Comparison of ENCODE assay signal across 8 cellular contexts in genomic region chr13:24272452-24273161, GRCh38. TPM values are rescaled to one million over a fixed set of nuclear protein-coding genes. Genes with fewer than 3 reads are reported as not detected.
DNase-seq lines count a peak whose midpoint lies in the region; ATAC-seq, FAIRE-seq and TF ChIP-seq lines count a peak whose summit lies in the region.

No MANE protein-coding gene starts in this region.

- H3K27ac Mint-ChIP-seq in activated T-helper 1 cell treated with anti-CD3 and anti-CD28 coated beads, Interleukin-12 subunit alpha, Interleukin-12 subunit beta, Interleukin-2, Interleukin-4 antibody, amounts not matched to agents 30 ng/mL and 10 ng/mL and 1 ng/mL, durations not matched to agents 14 hours and 24 hours and 36 hours = peak overlapping the region; percentile 93
- peak overlapping the region; percentile 94 to 99 (median 98) for H3K27ac Mint-ChIP-seq in immature natural killer cell

- H3K4me1 ChIP-seq in smooth muscle cell (ENCODE audit: low read depth) = peaks cover 33% of the 10 kb centered on the region

- no peak for TF ChIP-seq CTCF in smooth muscle cell (IDR thresholded peaks at IDR 0.05; ENCODE audit: borderline replicate concordance, insufficient read depth, poor library complexity, severe bottlenecking)

- no peak for TF ChIP-seq POLR2A in GM12891 (IDR thresholded peaks at IDR 0.05; ENCODE audit: low read depth, low read length)

- no peaks in the 10 kb centered on the region for H3K36me3 ChIP-seq in smooth muscle cell (ENCODE audit: low read depth)

- peak overlapping the region; percentile 50 for H3K9ac ChIP-seq in smooth muscle cell (ENCODE audit: low read depth)

- ATAC-seq in activated CD4-positive, CD25-positive, alpha-beta regulatory T cell treated with anti-CD3 and anti-CD28 coated beads, Interleukin-2, amount 50 U/mL, for 24 hours = no peak
- no peak for ATAC-seq in GM21528 (IDR thresholded peaks at IDR 0.05; ENCODE audit: low FRiP score, unreplicated experiment)

- peaks cover 26% of the 10 kb centered on the region for H3K79me2 ChIP-seq in smooth muscle cell (ENCODE audit: low read depth)

- H3K4me1 Mint-ChIP-seq in activated T-helper 1 cell treated with anti-CD3 and anti-CD28 coated beads, Interleukin-12 subunit alpha, Interleukin-12 subunit beta, Interleukin-2, Interleukin-4 antibody, amounts not matched to agents 30 ng/mL and 10 ng/mL and 1 ng/mL, durations not matched to agents 14 hours and 24 hours and 36 hours (ENCODE audit: low read depth) = peaks cover 81% of the 10 kb centered on the region
- H3K4me1 Mint-ChIP-seq in immature natural killer cell = peaks cover 98 to 100% of the 10 kb centered on the region in 2 donors

- H3K27me3 ChIP-seq in smooth muscle cell (ENCODE audit: low read depth) = no peaks in the 10 kb centered on the region

- H3F3A ChIP-seq in smooth muscle cell (ENCODE audit: low read depth) = peaks cover 8% of the 10 kb centered on the region

- no peak overlapping the region for H2AFZ ChIP-seq in smooth muscle cell (ENCODE audit: low read depth)

- DNase-seq in GM12891 (ENCODE audit: insufficient read length, low spot score) (no peak), immature natural killer cell (no peak), smooth muscle cell (lab: John Stamatoyannopoulos, UW; ENCODE audit: unreplicated experiment) (no peak), NCI-H446 (lab: John Stamatoyannopoulos, UW) (no peak), NCI-H748 treated with DMSO at 0.1 percent for 48 hours (lab: John Stamatoyannopoulos, UW) (no peak)
- no peak for DNase-seq in activated T-helper 1 cell treated with anti-CD3 and anti-CD28 coated beads, Interleukin-12 subunit alpha, Interleukin-12 subunit beta, Interleukin-2, Interleukin-4 antibody, amounts not matched to agents 30 ng/mL and 10 ng/mL and 1 ng/mL, durations not matched to agents 14 hours and 24 hours and 36 hours (ENCODE audit: low spot score)

- FAIRE-seq in GM12891 (lab: Jason Lieb, UNC) = peak; percentile 80

- H3K9me3 Mint-ChIP-seq in activated T-helper 1 cell treated with anti-CD3 and anti-CD28 coated beads, Interleukin-12 subunit alpha, Interleukin-12 subunit beta, Interleukin-2, Interleukin-4 antibody, amounts not matched to agents 30 ng/mL and 10 ng/mL and 1 ng/mL, durations not matched to agents 14 hours and 24 hours and 36 hours = no peaks in the 10 kb centered on the region
- H3K9me3 Mint-ChIP-seq in immature natural killer cell = peaks cover 0 to 6% (median 1%) of the 10 kb centered on the region in 6 donors

- WGBS in smooth muscle cell (ENCODE audit: low lambda C conversion rate) = 76% methylated on average over 18 of the region's 18 CpGs

- no peaks in the 10 kb centered on the region for H3K27me3 Mint-ChIP-seq in activated T-helper 1 cell treated with anti-CD3 and anti-CD28 coated beads, Interleukin-12 subunit alpha, Interleukin-12 subunit beta, Interleukin-2, Interleukin-4 antibody, amounts not matched to agents 30 ng/mL and 10 ng/mL and 1 ng/mL, durations not matched to agents 14 hours and 24 hours and 36 hours (ENCODE audit: insufficient read depth)
- peaks cover 29 to 41% (median 31%) of the 10 kb centered on the region in 3 donors for H3K27me3 Mint-ChIP-seq in immature natural killer cell (ENCODE audit: low read depth in 3 of 3)

- H4K20me1 ChIP-seq in smooth muscle cell (ENCODE audit: low read depth) = no peaks in the 10 kb centered on the region

- H3K4me2 ChIP-seq in smooth muscle cell = peak overlapping the region; percentile 79

- intact Hi-C loops in activated T-helper 1 cell treated with anti-CD3 and anti-CD28 coated beads, Interleukin-12 subunit alpha, Interleukin-12 subunit beta, Interleukin-2, Interleukin-4 antibody, amounts not matched to agents 30 ng/mL and 10 ng/mL and 1 ng/mL, durations not matched to agents 14 hours and 24 hours and 36 hours (cut with micrococcal nuclease) = loop anchor here (5.0 to 10.0 kb wide), 7 partner anchors 185 to 1782 kb away; partner anchors contain the start of genes ATP12A, MTMR6 and SHISA2

- H3K9me3 ChIP-seq in smooth muscle cell (replicated peaks; ENCODE audit: low read depth) = no peaks in the 10 kb centered on the region

- peak overlapping the region; percentile 88 for H3K4me3 Mint-ChIP-seq in activated T-helper 1 cell treated with anti-CD3 and anti-CD28 coated beads, Interleukin-12 subunit alpha, Interleukin-12 subunit beta, Interleukin-2, Interleukin-4 antibody, amounts not matched to agents 30 ng/mL and 10 ng/mL and 1 ng/mL, durations not matched to agents 14 hours and 24 hours and 36 hours
- H3K4me3 Mint-ChIP-seq in immature natural killer cell = peak overlapping the region; percentile 89 to 95 (median 91)

- peak overlapping the region; percentile 86 for H3K27ac ChIP-seq in smooth muscle cell (ENCODE audit: low read depth)

- peak overlapping the region; percentile 34 for H3K4me3 ChIP-seq in smooth muscle cell

- peaks cover 17% of the 10 kb centered on the region for H3K36me3 Mint-ChIP-seq in activated T-helper 1 cell treated with anti-CD3 and anti-CD28 coated beads, Interleukin-12 subunit alpha, Interleukin-12 subunit beta, Interleukin-2, Interleukin-4 antibody, amounts not matched to agents 30 ng/mL and 10 ng/mL and 1 ng/mL, durations not matched to agents 14 hours and 24 hours and 36 hours (ENCODE audit: low read depth)
- H3K36me3 Mint-ChIP-seq in immature natural killer cell = peaks cover 0 to 8% (median 3%) of the 10 kb centered on the region in 3 donors

TF ChIP-seq in GM12891, 5 proteins besides CTCF, POLR2A, EP300 and RAD21:
- TF ChIP-seq POU2F2 (IDR thresholded peaks at IDR 0.05; ENCODE audit: low read depth, low read length) (no peak), PAX5 (IDR thresholded peaks at IDR 0.05; ENCODE audit: insufficient read depth, low read length, severe bottlenecking) (no peak), TAF1 (IDR thresholded peaks at IDR 0.05; ENCODE audit: low read depth, low read length) (no peak), SPI1 (IDR thresholded peaks at IDR 0.05; ENCODE audit: low read depth, low read length) (no peak), POLR2AphosphoS5 (IDR thresholded peaks at IDR 0.05; ENCODE audit: low read depth, low read length) (no peak)

RNA-seq across cellular contexts. Expression of gene C1QTNF9, which starts 36.8 kb away (rescaled TPM):
- polyA plus RNA-seq in GM12891 (2012; ENCODE audit: low read depth, missing spikeins) = not detected
- total RNA-seq in activated T-helper 1 cell treated with anti-CD3 and anti-CD28 coated beads, Interleukin-12 subunit alpha, Interleukin-12 subunit beta, Interleukin-2, Interleukin-4 antibody, amounts not matched to agents 30 ng/mL and 10 ng/mL and 1 ng/mL, durations not matched to agents 14 hours and 24 hours and 36 hours = not detected in 2 replicates
- not detected for polyA plus RNA-seq in immature natural killer cell
- total RNA-seq in smooth muscle cell = not detected in 2 replicates
- not detected in 2 replicates for polyA plus RNA-seq in smooth muscle cell
